ENCODE assay signal across 8 cellular contexts in genomic region chr5:129904102-129904666, GRCh38. TPM values are rescaled to one million over a fixed set of nuclear protein-coding genes. Genes with fewer than 3 reads are reported as not detected.
DNase-seq lines count a peak whose midpoint lies in the region; ATAC-seq and TF ChIP-seq lines count a peak whose summit lies in the region.

TSS of gene CHSY3 (plus strand) at chr5:129904465.

- peaks cover 60% of the 10 kb centered on the region for H3K27me3 Mint-ChIP-seq in activated CD4-positive, alpha-beta T cell treated with anti-CD3 and anti-CD28 coated beads, Interleukin-2, amount 10 ng/mL, durations not matched to agents 7 days and 5 days

- peak within 1 kb of the TSS; percentile 80 for H3K4me3 Mint-ChIP-seq in activated CD4-positive, alpha-beta T cell treated with anti-CD3 and anti-CD28 coated beads, Interleukin-2, amount 10 ng/mL, durations not matched to agents 7 days and 5 days

- DNase-seq in NCI-H345 (lab: John Stamatoyannopoulos, UW) (peak; percentile 16), NCI-H345 treated with DMSO at 0.1 percent for 48 hours (lab: John Stamatoyannopoulos, UW; ENCODE audit: unreplicated experiment) (no peak), NCI-H146 treated with DMSO at 0.1 percent for 48 hours (lab: John Stamatoyannopoulos, UW; ENCODE audit: unreplicated experiment) (peak; percentile 21), erythroblast (lab: John Stamatoyannopoulos, UW) (peak; percentile 82 to 84), mesenteric fat pad (ENCODE audit: low spot score) (peak; percentile 92)
- DNase-seq in activated CD4-positive, alpha-beta T cell treated with anti-CD3 and anti-CD28 coated beads, Interleukin-2, amount 10 ng/mL, durations not matched to agents 7 days and 5 days: peak; percentile 46
- peak; percentile 4 to 28 for DNase-seq in stimulated activated CD8-positive, alpha-beta memory T cell treated with anti-CD3 and anti-CD28 coated beads, Interleukin-7, amount 100 ng/mL, for 48 hours (ENCODE audit: extremely low read depth in 1 of 2, low read depth in 1 of 2)

- H3K36me3 Mint-ChIP-seq in activated CD4-positive, alpha-beta T cell treated with anti-CD3 and anti-CD28 coated beads, Interleukin-2, amount 10 ng/mL, durations not matched to agents 7 days and 5 days (ENCODE audit: low read depth): peaks cover 2% of the 10 kb centered on the region

- no peaks in the 10 kb centered on the region for H3K9me3 Mint-ChIP-seq in activated CD4-positive, alpha-beta T cell treated with anti-CD3 and anti-CD28 coated beads, Interleukin-2, amount 10 ng/mL, durations not matched to agents 7 days and 5 days

- H3K4me1 Mint-ChIP-seq in activated CD4-positive, alpha-beta T cell treated with anti-CD3 and anti-CD28 coated beads, Interleukin-2, amount 10 ng/mL, durations not matched to agents 7 days and 5 days: peaks cover 14% of the 10 kb centered on the region

- TF ChIP-seq POLR2A in erythroblast (IDR thresholded peaks at IDR 0.05; ENCODE audit: low read length): no peak

- POLR2A ChIA-PET in activated CD4-positive, alpha-beta T cell treated with anti-CD3 and anti-CD28 coated beads, Interleukin-2, amount 10 ng/mL, durations not matched to agents 7 days and 5 days (lab: Charles Lee): no interaction called here

- H3K27ac Mint-ChIP-seq in activated CD4-positive, alpha-beta T cell treated with anti-CD3 and anti-CD28 coated beads, Interleukin-2, amount 10 ng/mL, durations not matched to agents 7 days and 5 days: no peak within 1 kb of the TSS

- ATAC-seq in HG02571 (IDR thresholded peaks at IDR 0.05; ENCODE audit: unreplicated experiment): peak; percentile 60

- CTCF ChIA-PET in activated CD4-positive, alpha-beta T cell treated with anti-CD3 and anti-CD28 coated beads, Interleukin-2, amount 10 ng/mL, durations not matched to agents 7 days and 5 days (lab: Charles Lee): interaction anchor here (0.7 to 1.0 kb wide), 2 partner anchors 9 to 358 kb away, joined by 3 read pairs; no protein-coding TSS in a partner anchor

RNA-seq across cellular contexts. Expression of gene CHSY3, which starts in this region (rescaled TPM):
- total RNA-seq in activated CD4-positive, alpha-beta T cell treated with anti-CD3 and anti-CD28 coated beads, Interleukin-2, amount 10 ng/mL, durations not matched to agents 7 days and 5 days: not detected
- total RNA-seq in mesenteric fat pad: 4.8 TPM

Comparison
In these comparisons a context has a peak if more than half of its experiments do, and no peak if none do; other contexts are left out.
1. Peak in DNase-seq in activated CD4-positive, alpha-beta T cell treated with anti-CD3 and anti-CD28 coated beads, Interleukin-2, amount 10 ng/mL, durations not matched to agents 7 days and 5 days; RNA of the gene not detected or under 1 TPM.